8 cellular contexts compared by ENCODE assay signal in the genomic region with DNA sequence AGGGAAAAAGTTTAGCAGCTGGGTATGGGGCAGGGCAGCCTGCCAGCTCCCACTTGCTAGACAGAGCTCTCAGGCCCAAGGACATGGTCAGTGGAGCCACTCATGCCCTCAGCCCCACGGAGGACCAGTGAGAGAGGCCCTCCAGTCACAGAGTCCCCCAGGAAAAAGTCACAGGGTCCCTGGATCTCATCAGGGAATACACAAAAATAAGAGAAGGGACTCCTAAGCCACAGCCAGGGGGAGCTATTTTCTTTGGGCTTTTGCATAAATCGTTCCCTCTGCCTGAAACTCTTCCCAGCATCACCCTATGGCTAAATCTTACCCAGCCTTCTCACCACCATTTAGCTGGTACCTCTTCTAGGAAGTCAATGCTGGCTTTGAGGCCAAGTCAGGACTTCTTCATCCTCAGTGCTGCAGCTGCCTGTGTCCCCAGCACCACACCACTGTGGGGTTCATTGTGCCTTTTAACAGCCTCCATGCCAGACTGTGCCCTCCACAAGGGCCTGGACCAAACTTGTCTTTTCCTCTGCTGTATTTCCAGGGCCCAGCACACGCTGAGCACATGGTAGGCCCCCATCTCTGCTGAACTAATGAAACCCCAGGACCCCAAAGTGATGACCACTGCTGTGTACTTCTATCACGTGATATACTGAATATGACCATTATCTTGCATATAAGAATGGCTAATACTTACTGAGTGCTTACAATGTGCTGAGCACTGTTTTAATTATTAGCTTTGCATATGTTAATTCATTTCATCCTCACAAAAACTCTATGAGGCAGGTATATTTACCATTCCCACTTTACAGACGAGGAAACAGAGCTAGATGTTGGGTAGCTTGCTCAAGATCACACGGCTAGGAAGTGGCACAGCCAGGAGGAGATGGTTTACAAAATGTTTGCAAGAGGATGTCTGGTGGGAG. TPM values are rescaled to one million over a fixed set of nuclear protein-coding genes. Genes with fewer than 3 reads are reported as not detected.
DNase-seq lines count a peak whose midpoint lies in the region; ATAC-seq and TF ChIP-seq lines count a peak whose summit lies in the region.

No MANE protein-coding gene starts in this region.

- peak overlapping the region; percentile 95 to 99 (median 96) for H3K4me3 Mint-ChIP-seq in CD4-positive, CD25-positive, alpha-beta regulatory T cell

- ATAC-seq in CD4-positive, CD25-positive, alpha-beta regulatory T cell (ENCODE audit: low read depth in 2 of 2) = no peak
- no peak for ATAC-seq in HG02759 (IDR thresholded peaks at IDR 0.05; ENCODE audit: unreplicated experiment)

- peak overlapping the region; percentile 50 for H3K9ac ChIP-seq in iPS-15b (ENCODE audit: low read depth, low read length)

- peaks cover 40% of the 10 kb centered on the region for H3K36me3 ChIP-seq in CD4-positive, CD25-positive, alpha-beta regulatory T cell (ENCODE audit: control insufficient read depth, insufficient read depth, low read length)
- H3K36me3 ChIP-seq in H7 (replicated peaks; ENCODE audit: control insufficient read depth, insufficient read depth, low read length) (peaks cover 26% of the 10 kb centered on the region), ascending aorta (peaks cover 39 to 42% of the 10 kb centered on the region in 2 donors), iPS-15b (ENCODE audit: control insufficient read depth, insufficient read depth, low read length) (peaks cover 29% of the 10 kb centered on the region)

- no peaks in the 10 kb centered on the region for H3K9me3 Mint-ChIP-seq in CD4-positive, CD25-positive, alpha-beta regulatory T cell

- no peaks in the 10 kb centered on the region for H3K27me3 ChIP-seq in CD4-positive, CD25-positive, alpha-beta regulatory T cell (ENCODE audit: control insufficient read depth, insufficient read depth, low read length)
- no peaks in the 10 kb centered on the region for H3K27me3 ChIP-seq in H7 (ENCODE audit: control insufficient read depth, insufficient read depth, low read length)
- H3K27me3 ChIP-seq in ascending aorta = no peaks in the 10 kb centered on the region
- H3K27me3 ChIP-seq in iPS-15b (ENCODE audit: control insufficient read depth, insufficient read depth, low read length) = no peaks in the 10 kb centered on the region

- no peak overlapping the region for H3K27ac ChIP-seq in CD4-positive, CD25-positive, alpha-beta regulatory T cell (ENCODE audit: insufficient read depth, low read length, poor library complexity, severe bottlenecking)
- H3K27ac ChIP-seq in ascending aorta (peak overlapping the region; percentile 17 to 99), skin epidermis (peak overlapping the region in 13 of 21 experiments; percentile 8 to 100 (median 100))

- peaks cover 10% of the 10 kb centered on the region for H3K27me3 Mint-ChIP-seq in CD4-positive, CD25-positive, alpha-beta regulatory T cell

- H3K36me3 Mint-ChIP-seq in CD4-positive, CD25-positive, alpha-beta regulatory T cell = peaks cover 9% of the 10 kb centered on the region

- H3K27ac Mint-ChIP-seq in CD4-positive, CD25-positive, alpha-beta regulatory T cell = peak overlapping the region; percentile 91 to 100 (median 100)

- H3K4me1 ChIP-seq in CD4-positive, CD25-positive, alpha-beta regulatory T cell (ENCODE audit: control insufficient read depth, insufficient read depth, low read length, poor library complexity, severe bottlenecking) = peaks cover 32% of the 10 kb centered on the region
- H3K4me1 ChIP-seq in ascending aorta (peaks cover 3 to 30% of the 10 kb centered on the region in 2 donors), iPS-15b (ENCODE audit: control insufficient read depth, insufficient read depth, low read length) (peaks cover 2% of the 10 kb centered on the region)

- H3K4me3 ChIP-seq in CD4-positive, CD25-positive, alpha-beta regulatory T cell (ENCODE audit: low read depth, low read length) = peak overlapping the region; percentile 96
- H3K4me3 ChIP-seq in H7 (ENCODE audit: insufficient read depth, low read depth, low read length) = no peak overlapping the region
- H3K4me3 ChIP-seq in ascending aorta = peak overlapping the region; percentile 73 to 99
- peak overlapping the region; percentile 20 for H3K4me3 ChIP-seq in iPS-15b (ENCODE audit: low read depth, low read length)
- peak overlapping the region in 4 of 7 experiments; percentile 65 to 94 (median 89) for H3K4me3 ChIP-seq in skin epidermis

- peaks cover 9 to 31% (median 18%) of the 10 kb centered on the region in 4 donors for H3K4me1 Mint-ChIP-seq in CD4-positive, CD25-positive, alpha-beta regulatory T cell

- intact Hi-C loops in ascending aorta (cut with DNase I) = loop anchor here (5.0 to 10.0 kb wide), 3 partner anchors 178 to 717 kb away; partner anchors contain the start of genes DBNDD2, DNTTIP1, TP53RK and WFDC3

- H3K9me3 ChIP-seq in CD4-positive, CD25-positive, alpha-beta regulatory T cell (ENCODE audit: control insufficient read depth in 2 of 2, low read length in 2 of 2) = no peaks in the 10 kb centered on the region
- H3K9me3 ChIP-seq in ascending aorta = no peaks in the 10 kb centered on the region
- no peaks in the 10 kb centered on the region for H3K9me3 ChIP-seq in iPS-15b (ENCODE audit: control insufficient read depth, insufficient read depth, low read length)

- TF ChIP-seq CTCF in ascending aorta (IDR thresholded peaks at IDR 0.05) = peak; percentile 7 to 57 (median 27)

- DNase-seq in CD4-positive, CD25-positive, alpha-beta regulatory T cell = peak in 2 of 3 donors; percentile 31 to 53
- DNase-seq in H7 (peak; percentile 87), NCI-H748 treated with DMSO at 0.1 percent for 48 hours (lab: John Stamatoyannopoulos, UW) (peak; percentile 20), ascending aorta (ENCODE audit: low spot score in 2 of 2) (peak in 1 of 2 donors; percentile 64)
- DNase-seq in activated CD4-positive, alpha-beta T cell treated with anti-CD3 and anti-CD28 coated beads, Interleukin-2, amount 50 U/mL, for 1 hour = no peak

RNA-seq across cellular contexts. Expression of gene ZNF335, which starts 2.0 kb away (rescaled TPM):
- total RNA-seq in CD4-positive, CD25-positive, alpha-beta regulatory T cell = 137 TPM
- polyA plus RNA-seq in CD4-positive, CD25-positive, alpha-beta regulatory T cell = 10 to 100 TPM in 3 of 4 donors, 1 to 10 TPM in 1; 8.2 to 15.1 (median 12.0) TPM
- 15.0 and 18.1 TPM in 2 replicates for total RNA-seq in H7 (2014; rRNA removed; shearing (Covaris generic))
- total RNA-seq in ascending aorta = 27.8 TPM

RNA-seq across cellular contexts. Expression of gene PCIF1, which starts 35.5 kb away (rescaled TPM):
- 95.3 TPM for total RNA-seq in CD4-positive, CD25-positive, alpha-beta regulatory T cell
- 10 to 100 TPM; 82.0 to 93.6 (median 91.8) TPM for polyA plus RNA-seq in CD4-positive, CD25-positive, alpha-beta regulatory T cell
- 22.8 and 28.4 TPM in 2 replicates for total RNA-seq in H7 (2014; rRNA removed; shearing (Covaris generic))
- total RNA-seq in ascending aorta = 45.7 TPM

RNA-seq across cellular contexts. Expression of gene MMP9, which starts 38.7 kb away (rescaled TPM):
- 4.9 TPM for total RNA-seq in CD4-positive, CD25-positive, alpha-beta regulatory T cell
- not detected for polyA plus RNA-seq in CD4-positive, CD25-positive, alpha-beta regulatory T cell
- 9.8 and 11.6 TPM in 2 replicates for total RNA-seq in H7 (2014; rRNA removed; shearing (Covaris generic))
- not detected for total RNA-seq in ascending aorta

RNA-seq across cellular contexts. Expression of gene PLTP, which starts 58.0 kb away (rescaled TPM):
- total RNA-seq in CD4-positive, CD25-positive, alpha-beta regulatory T cell = 0.67 TPM
- polyA plus RNA-seq in CD4-positive, CD25-positive, alpha-beta regulatory T cell = 1 to 10 TPM in 3 of 4 donors, not detected in 1; 2.0 to 4.6 (median 2.3) TPM
- 87.3 and 104 TPM in 2 replicates for total RNA-seq in H7 (2014; rRNA removed; shearing (Covaris generic))
- 909 TPM for total RNA-seq in ascending aorta

RNA-seq across cellular contexts. Expression of gene SLC12A5, which starts 59.0 kb away (rescaled TPM):
- not detected for total RNA-seq in CD4-positive, CD25-positive, alpha-beta regulatory T cell
- not detected for polyA plus RNA-seq in CD4-positive, CD25-positive, alpha-beta regulatory T cell
- 1.3 and 4.3 TPM in 2 replicates for total RNA-seq in H7 (2014; rRNA removed; shearing (Covaris generic))
- not detected for total RNA-seq in ascending aorta
